14 cellular contexts compared by ENCODE assay signal in the genomic region with DNA sequence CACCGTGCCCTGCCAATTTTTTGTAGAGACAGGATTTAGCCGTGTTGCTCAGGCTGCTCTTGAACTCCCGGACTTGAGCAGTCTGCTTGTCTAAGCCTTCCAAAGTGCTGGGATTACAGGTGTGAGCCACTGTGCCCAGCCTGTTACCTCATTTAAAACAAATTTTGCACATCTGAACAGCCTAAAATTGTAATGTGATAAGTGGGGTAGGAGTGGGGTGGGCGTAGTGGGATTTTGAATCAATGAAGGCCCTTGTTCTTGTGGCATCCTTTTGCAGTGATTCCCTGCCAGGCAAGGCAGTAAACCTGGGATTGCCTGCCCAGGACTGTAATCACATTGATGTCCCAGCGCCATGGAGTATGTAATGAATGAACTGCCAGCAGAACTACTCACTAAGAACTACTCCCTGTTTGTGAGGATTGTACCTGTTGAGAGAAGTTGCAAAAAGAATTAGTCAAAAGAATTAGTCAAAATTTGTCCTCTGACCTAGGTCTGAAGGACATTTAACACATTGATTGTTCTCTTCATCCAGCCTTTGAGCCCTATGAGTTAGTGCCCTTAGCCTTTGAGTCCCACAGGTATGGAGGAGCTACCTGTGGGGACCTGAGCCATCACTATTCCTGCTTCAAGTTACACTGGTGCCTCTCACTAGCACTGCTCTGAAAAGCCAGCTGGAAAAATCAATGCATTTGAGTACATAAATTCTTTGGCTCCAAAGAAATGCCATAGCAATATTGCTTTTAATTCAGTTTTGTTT. TPM values are rescaled to one million over a fixed set of nuclear protein-coding genes. Genes with fewer than 3 reads are reported as not detected.
A peak's percentile ranks its signal among the peaks of the same experiment; 100 is the strongest.
DNase-seq lines count a peak whose midpoint lies in the region; ATAC-seq and TF ChIP-seq lines count a peak whose summit lies in the region.
"Had no signal": no experiment of that assay in that cellular context is flagged by ENCODE, and none has a peak within 500 bp of the region (broad histone marks: within the 10 kb centered on the region; RNA-seq: fewer than 3 reads in every experiment).

No MANE protein-coding gene starts in this region.

- CTCF ChIA-PET in activated CD4-positive, alpha-beta T cell treated with anti-CD3 and anti-CD28 coated beads for 36 hours (lab: Charles Lee) = no interaction called here
- CTCF ChIA-PET in activated CD4-positive, alpha-beta T cell treated with anti-CD3 and anti-CD28 coated beads, Interleukin-2, amount 10 ng/mL, durations not matched to agents 7 days and 5 days (lab: Charles Lee) = no interaction called here

- H3K27ac Mint-ChIP-seq in activated CD4-positive, alpha-beta T cell treated with anti-CD3 and anti-CD28 coated beads for 36 hours = peak overlapping the region; percentile 64
- H3K27ac Mint-ChIP-seq in activated CD4-positive, alpha-beta T cell treated with anti-CD3 and anti-CD28 coated beads, Interleukin-2, amount 10 ng/mL, durations not matched to agents 7 days and 5 days = no peak overlapping the region
- 0 out of 2 replicates have a peak overlapping the region, but pooled peaks have one; percentile 16 for H3K27ac Mint-ChIP-seq in HFFc6
- H3K27ac Mint-ChIP-seq in activated naive CD8-positive, alpha-beta T cell treated with anti-CD3 and anti-CD28 coated beads, Interleukin-2, amount 50 U/mL, for 24 hours = peak overlapping the region; percentile 77
- H3K27ac Mint-ChIP-seq in naive thymus-derived CD8-positive, alpha-beta T cell = peak overlapping the region in 8 of 10 donors; percentile 15 to 82 (median 53)

- H3K4me3 ChIP-seq in dorsolateral prefrontal cortex (no peak overlapping the region), Karpas-422 (ENCODE audit: low read length) (no peak overlapping the region)
- H3K4me3 ChIP-seq: ovary, SJSA1, smooth muscle cell had no signal

- H3K9me2 ChIP-seq in Karpas-422 (replicated peaks; ENCODE audit: insufficient read depth, low read length) = no peaks in the 10 kb centered on the region

- peaks cover 76% of the 10 kb centered on the region for H3K4me1 ChIP-seq in Karpas-422 (ENCODE audit: low read length)

- H3K27me3 Mint-ChIP-seq in activated CD4-positive, alpha-beta T cell treated with anti-CD3 and anti-CD28 coated beads for 36 hours = no peaks in the 10 kb centered on the region
- no peaks in the 10 kb centered on the region for H3K27me3 Mint-ChIP-seq in activated CD4-positive, alpha-beta T cell treated with anti-CD3 and anti-CD28 coated beads, Interleukin-2, amount 10 ng/mL, durations not matched to agents 7 days and 5 days
- peaks cover 3% of the 10 kb centered on the region for H3K27me3 Mint-ChIP-seq in HFFc6 (ENCODE audit: insufficient read depth)
- H3K27me3 Mint-ChIP-seq in activated naive CD8-positive, alpha-beta T cell treated with anti-CD3 and anti-CD28 coated beads, Interleukin-2, amount 50 U/mL, for 24 hours = no peaks in the 10 kb centered on the region
- H3K27me3 Mint-ChIP-seq in naive thymus-derived CD8-positive, alpha-beta T cell = no peaks in the 10 kb centered on the region

- H3K4me2 ChIP-seq in Karpas-422 (ENCODE audit: low read depth, low read length, poor library complexity, severe bottlenecking) = no peak overlapping the region
- H3K4me2 ChIP-seq: smooth muscle cell had no signal

- peaks cover 82% of the 10 kb centered on the region for H4K20me1 ChIP-seq in Karpas-422 (ENCODE audit: insufficient read depth, low read depth, low read length)

- TF ChIP-seq CTCF in HFFc6 (IDR thresholded peaks at IDR 0.05) (no peak), dorsolateral prefrontal cortex (IDR thresholded peaks at IDR 0.05 in 54 of 56, conservative IDR thresholded peaks at IDR 0.05 in 2 of 56; ENCODE audit: low read depth in 1 of 56, partially characterized antibody in 56 of 56) (no peak)

- H3K27ac ChIP-seq in dorsolateral prefrontal cortex (peak overlapping the region in 22 of 59 donors; percentile 1 to 60 (median 30)), Karpas-422 (ENCODE audit: low read length) (no peak overlapping the region)
- H3K27ac ChIP-seq: ovary, SJSA1 had no signal

- H3K4me3 Mint-ChIP-seq in activated CD4-positive, alpha-beta T cell treated with anti-CD3 and anti-CD28 coated beads for 36 hours = peak overlapping the region; percentile 7
- H3K4me3 Mint-ChIP-seq in activated CD4-positive, alpha-beta T cell treated with anti-CD3 and anti-CD28 coated beads, Interleukin-2, amount 10 ng/mL, durations not matched to agents 7 days and 5 days = no peak overlapping the region
- 0 out of 2 replicates have a peak overlapping the region, but pooled peaks have one; percentile 13 for H3K4me3 Mint-ChIP-seq in HFFc6
- peak overlapping the region; percentile 97 for H3K4me3 Mint-ChIP-seq in activated naive CD8-positive, alpha-beta T cell treated with anti-CD3 and anti-CD28 coated beads, Interleukin-2, amount 50 U/mL, for 24 hours
- peak overlapping the region in 4 of 10 donors; percentile 23 to 76 (median 41) for H3K4me3 Mint-ChIP-seq in naive thymus-derived CD8-positive, alpha-beta T cell

- ATAC-seq in activated CD4-positive, alpha-beta T cell treated with anti-CD3 and anti-CD28 coated beads for 36 hours = no peak
- no peak for ATAC-seq in activated naive CD8-positive, alpha-beta T cell treated with anti-CD3 and anti-CD28 coated beads, Interleukin-2, amount 50 U/mL, for 24 hours
- no peak for ATAC-seq in naive thymus-derived CD8-positive, alpha-beta T cell
- ATAC-seq in HG02642 (IDR thresholded peaks at IDR 0.05; ENCODE audit: poor library complexity, unreplicated experiment) = no peak

- no peak overlapping the region for H3K9ac ChIP-seq in Karpas-422 (ENCODE audit: low read length)

- no peaks in the 10 kb centered on the region for H3K9me3 ChIP-seq in Karpas-422 (ENCODE audit: low read length)
- H3K9me3 ChIP-seq: ovary, SJSA1 had no signal

- peaks cover 67% of the 10 kb centered on the region for H3K4me1 Mint-ChIP-seq in activated CD4-positive, alpha-beta T cell treated with anti-CD3 and anti-CD28 coated beads for 36 hours
- peaks cover 59% of the 10 kb centered on the region for H3K4me1 Mint-ChIP-seq in activated CD4-positive, alpha-beta T cell treated with anti-CD3 and anti-CD28 coated beads, Interleukin-2, amount 10 ng/mL, durations not matched to agents 7 days and 5 days
- peaks cover 81% of the 10 kb centered on the region for H3K4me1 Mint-ChIP-seq in HFFc6 (ENCODE audit: low read depth)
- peaks cover 74% of the 10 kb centered on the region for H3K4me1 Mint-ChIP-seq in activated naive CD8-positive, alpha-beta T cell treated with anti-CD3 and anti-CD28 coated beads, Interleukin-2, amount 50 U/mL, for 24 hours
- H3K4me1 Mint-ChIP-seq in naive thymus-derived CD8-positive, alpha-beta T cell = peaks cover 33 to 79% (median 74%) of the 10 kb centered on the region in 4 donors

- POLR2A ChIA-PET in activated CD4-positive, alpha-beta T cell treated with anti-CD3 and anti-CD28 coated beads for 36 hours (lab: Charles Lee) = no interaction called here
- POLR2A ChIA-PET in activated CD4-positive, alpha-beta T cell treated with anti-CD3 and anti-CD28 coated beads, Interleukin-2, amount 10 ng/mL, durations not matched to agents 7 days and 5 days (lab: Charles Lee) = no interaction called here
- POLR2A ChIA-PET in naive thymus-derived CD8-positive, alpha-beta T cell (lab: Charles Lee) = interaction anchor here (0.6 kb wide), 1 partner anchor 29 kb away, joined by 3 read pairs; no protein-coding TSS in a partner anchor

- no peak overlapping the region for H2AFZ ChIP-seq in Karpas-422 (ENCODE audit: low read length)

- intact Hi-C loops in activated CD4-positive, alpha-beta T cell treated with anti-CD3 and anti-CD28 coated beads for 36 hours (cut with DNase I, micrococcal nuclease) = no loop called here
- intact Hi-C loops in dorsolateral prefrontal cortex (cut with DNase I) = loop anchor here in 1 of 2 donors (10.0 kb wide), 1 partner anchor 1306 kb away; a partner anchor contains a TSS

- H3K27me3 ChIP-seq in dorsolateral prefrontal cortex (no peaks in the 10 kb centered on the region), Karpas-422 (ENCODE audit: low read length) (no peaks in the 10 kb centered on the region)
- H3K27me3 ChIP-seq: ovary, SJSA1 had no signal

- H3K36me3 Mint-ChIP-seq in activated CD4-positive, alpha-beta T cell treated with anti-CD3 and anti-CD28 coated beads for 36 hours (ENCODE audit: low read depth) = peaks cover 90% of the 10 kb centered on the region
- peaks cover 75% of the 10 kb centered on the region for H3K36me3 Mint-ChIP-seq in activated CD4-positive, alpha-beta T cell treated with anti-CD3 and anti-CD28 coated beads, Interleukin-2, amount 10 ng/mL, durations not matched to agents 7 days and 5 days (ENCODE audit: low read depth)
- H3K36me3 Mint-ChIP-seq in HFFc6 (ENCODE audit: low read depth) = peaks cover 73% of the 10 kb centered on the region
- H3K36me3 Mint-ChIP-seq in activated naive CD8-positive, alpha-beta T cell treated with anti-CD3 and anti-CD28 coated beads, Interleukin-2, amount 50 U/mL, for 24 hours (ENCODE audit: low read depth) = peaks cover 86% of the 10 kb centered on the region
- peaks cover 4 to 88% (median 34%) of the 10 kb centered on the region in 3 donors for H3K36me3 Mint-ChIP-seq in naive thymus-derived CD8-positive, alpha-beta T cell

- DNase-seq in activated CD4-positive, alpha-beta T cell treated with anti-CD3 and anti-CD28 coated beads for 36 hours = no peak
- no peak for DNase-seq in activated CD4-positive, alpha-beta T cell treated with anti-CD3 and anti-CD28 coated beads, Interleukin-2, amount 10 ng/mL, durations not matched to agents 7 days and 5 days
- DNase-seq in HFFc6 = no peak
- DNase-seq in activated naive CD8-positive, alpha-beta T cell treated with anti-CD3 and anti-CD28 coated beads, Interleukin-2, amount 50 U/mL, for 24 hours = no peak
- DNase-seq in naive thymus-derived CD8-positive, alpha-beta T cell = no peak
- no peak for DNase-seq in dorsolateral prefrontal cortex
- no peak for DNase-seq in Karpas-422
- DNase-seq: 8988T, erythroblast, H7, ovary had no signal

- H3K9me3 Mint-ChIP-seq in activated CD4-positive, alpha-beta T cell treated with anti-CD3 and anti-CD28 coated beads for 36 hours (ENCODE audit: low read depth) = no peaks in the 10 kb centered on the region
- H3K9me3 Mint-ChIP-seq in activated CD4-positive, alpha-beta T cell treated with anti-CD3 and anti-CD28 coated beads, Interleukin-2, amount 10 ng/mL, durations not matched to agents 7 days and 5 days = no peaks in the 10 kb centered on the region
- H3K9me3 Mint-ChIP-seq in HFFc6 = no peaks in the 10 kb centered on the region
- no peaks in the 10 kb centered on the region for H3K9me3 Mint-ChIP-seq in activated naive CD8-positive, alpha-beta T cell treated with anti-CD3 and anti-CD28 coated beads, Interleukin-2, amount 50 U/mL, for 24 hours
- no peaks in the 10 kb centered on the region for H3K9me3 Mint-ChIP-seq in naive thymus-derived CD8-positive, alpha-beta T cell

- peaks cover 27% of the 10 kb centered on the region for H3K79me2 ChIP-seq in Karpas-422 (ENCODE audit: low read length)

- peaks cover 75% of the 10 kb centered on the region for H3K36me3 ChIP-seq in Karpas-422 (ENCODE audit: insufficient read depth, low read length)
- H3K36me3 ChIP-seq: ovary had no signal

RNA-seq across cellular contexts. Expression of a gene that starts 5.3 kb away (rescaled TPM):
- 1,000 to 10,000 TPM; 2,145 to 3,094 TPM for total RNA-seq in activated CD4-positive, alpha-beta T cell treated with anti-CD3 and anti-CD28 coated beads for 36 hours
- total RNA-seq in activated CD4-positive, alpha-beta T cell treated with anti-CD3 and anti-CD28 coated beads, Interleukin-2, amount 10 ng/mL, durations not matched to agents 7 days and 5 days = 1,000 to 10,000 TPM; 1,565 to 2,086 TPM
- 1,000 to 10,000 TPM; 1,111 to 1,416 (median 1,288) TPM for total RNA-seq in HFFc6 (2021; fragmentation: NEBNext Ultra II Directional; extraction: Animal tissue kit (Norgen Biotek cat#: 25700))
- total RNA-seq in naive thymus-derived CD8-positive, alpha-beta T cell = 1,000 to 10,000 TPM; 2,141 to 2,273 TPM
- polyA plus RNA-seq in naive thymus-derived CD8-positive, alpha-beta T cell = 1,000 to 10,000 TPM; 1,179 to 1,624 (median 1,569) TPM
- 100 to 1,000 TPM; 390 to 630 (median 464) TPM for total RNA-seq in dorsolateral prefrontal cortex
- total RNA-seq in Karpas-422 (2014; rRNA removed; shearing (Covaris generic); ENCODE audit: low replicate concordance) = 2,812 and 3,158 TPM in 2 replicates

RNA-seq across cellular contexts. Expression of a gene that starts 9.7 kb away (rescaled TPM):
- 10 to 100 TPM; 18.3 to 19.3 TPM for total RNA-seq in activated CD4-positive, alpha-beta T cell treated with anti-CD3 and anti-CD28 coated beads for 36 hours
- 10 to 100 TPM; 18.1 to 18.8 TPM for total RNA-seq in activated CD4-positive, alpha-beta T cell treated with anti-CD3 and anti-CD28 coated beads, Interleukin-2, amount 10 ng/mL, durations not matched to agents 7 days and 5 days
- total RNA-seq in HFFc6 (2021; fragmentation: NEBNext Ultra II Directional; extraction: Animal tissue kit (Norgen Biotek cat#: 25700)) = 10 to 100 TPM; 18.0 to 21.0 (median 19.8) TPM
- 10 to 100 TPM; 17.9 to 18.1 TPM for total RNA-seq in naive thymus-derived CD8-positive, alpha-beta T cell
- polyA plus RNA-seq in naive thymus-derived CD8-positive, alpha-beta T cell = 10 to 100 TPM in 1 of 3 donors, 1 to 10 TPM in 2; 7.3 to 10.3 (median 7.6) TPM
- 10 to 100 TPM; 23.2 to 48.6 (median 36.6) TPM for total RNA-seq in dorsolateral prefrontal cortex
- 17.7 and 25.5 TPM in 2 replicates for total RNA-seq in Karpas-422 (2014; rRNA removed; shearing (Covaris generic); ENCODE audit: low replicate concordance)
